In the genomic region with DNA sequence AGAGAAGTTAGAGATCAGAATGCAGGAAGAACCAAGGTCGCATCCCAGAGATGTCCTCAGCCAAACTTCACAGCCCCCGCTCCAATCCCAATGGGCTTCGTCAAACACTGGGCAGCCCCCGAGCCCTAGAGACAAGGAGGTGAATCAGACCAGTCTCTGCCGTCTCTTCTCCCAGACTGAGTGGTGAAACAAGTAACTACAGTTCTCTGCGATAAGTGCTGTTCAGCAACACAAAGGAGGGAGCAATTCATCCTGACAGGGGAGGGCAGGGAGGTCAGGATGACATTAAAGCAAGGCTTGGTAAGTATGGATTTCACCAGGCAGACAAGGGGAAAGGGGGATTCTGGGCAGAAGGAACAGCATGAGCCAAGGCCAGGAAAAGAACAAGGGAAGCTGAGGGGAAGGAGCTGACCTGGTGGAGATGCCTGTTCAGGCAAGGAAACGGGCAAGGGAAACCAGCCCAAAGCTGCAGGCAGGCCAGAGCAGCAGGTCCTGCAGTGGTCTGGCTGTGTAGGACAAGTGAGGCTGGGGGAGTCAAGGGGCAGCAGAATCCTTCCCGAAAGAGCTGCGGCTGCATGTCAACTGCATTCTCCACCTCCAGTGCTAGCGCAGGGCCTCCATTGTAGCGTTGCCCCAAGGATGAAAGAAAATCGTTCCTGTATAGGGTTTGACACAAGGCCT, we compare ENCODE assay signal across 10 cellular contexts.
"Had no signal": no experiment of that assay in that cellular context is flagged by ENCODE, and none has a peak within 500 bp of the region (broad histone marks: within the 10 kb centered on the region; RNA-seq: fewer than 3 reads in every experiment).

No MANE protein-coding gene starts in this region.

- H3K36me3 ChIP-seq: colonic mucosa, heart left ventricle, prostate gland, thoracic aorta had no signal

- H3K27ac Mint-ChIP-seq: activated CD8-positive, alpha-beta T cell treated with anti-CD3 and anti-CD28 coated beads, Interleukin-2, amount 10 ng/mL, durations not matched to agents 7 days and 5 days; activated naive CD8-positive, alpha-beta T cell treated with anti-CD3 and anti-CD28 coated beads, Interleukin-2, amount 10 ng/mL, durations not matched to agents 7 days and 5 days had no signal

- DNase-seq: activated CD8-positive, alpha-beta memory T cell treated with anti-CD3 and anti-CD28 coated beads, Interleukin-2, amount 50 U/mL, for 48 hours; activated CD8-positive, alpha-beta T cell treated with anti-CD3 and anti-CD28 coated beads, Interleukin-2, amount 10 ng/mL, durations not matched to agents 7 days and 5 days; activated naive CD8-positive, alpha-beta T cell treated with anti-CD3 and anti-CD28 coated beads, Interleukin-2, amount 10 ng/mL, durations not matched to agents 7 days and 5 days; aorta; colonic mucosa; effector CD4-positive, alpha-beta T cell; heart left ventricle; stimulated activated naive CD4-positive, alpha-beta T cell treated with Interleukin-2 at 50 U/mL for 16 hours had no signal

- H3K9me3 Mint-ChIP-seq: activated naive CD8-positive, alpha-beta T cell treated with anti-CD3 and anti-CD28 coated beads, Interleukin-2, amount 10 ng/mL, durations not matched to agents 7 days and 5 days had no signal

- H3K4me3 Mint-ChIP-seq: activated CD8-positive, alpha-beta T cell treated with anti-CD3 and anti-CD28 coated beads, Interleukin-2, amount 10 ng/mL, durations not matched to agents 7 days and 5 days; activated naive CD8-positive, alpha-beta T cell treated with anti-CD3 and anti-CD28 coated beads, Interleukin-2, amount 10 ng/mL, durations not matched to agents 7 days and 5 days had no signal

- H3K27ac ChIP-seq: colonic mucosa, heart left ventricle, prostate gland, thoracic aorta had no signal

- H3K4me1 ChIP-seq: colonic mucosa, heart left ventricle, prostate gland had no signal

- H3K36me3 Mint-ChIP-seq: activated naive CD8-positive, alpha-beta T cell treated with anti-CD3 and anti-CD28 coated beads, Interleukin-2, amount 10 ng/mL, durations not matched to agents 7 days and 5 days had no signal

- H3K27me3 ChIP-seq: colonic mucosa had no signal

- H3K4me1 Mint-ChIP-seq: activated naive CD8-positive, alpha-beta T cell treated with anti-CD3 and anti-CD28 coated beads, Interleukin-2, amount 10 ng/mL, durations not matched to agents 7 days and 5 days had no signal

- H3K4me3 ChIP-seq: colonic mucosa, heart left ventricle, prostate gland, thoracic aorta had no signal

- H3K9me3 ChIP-seq: colonic mucosa, heart left ventricle, prostate gland, thoracic aorta had no signal
